ENCODE assay signal across 8 cellular contexts in the genomic region with DNA sequence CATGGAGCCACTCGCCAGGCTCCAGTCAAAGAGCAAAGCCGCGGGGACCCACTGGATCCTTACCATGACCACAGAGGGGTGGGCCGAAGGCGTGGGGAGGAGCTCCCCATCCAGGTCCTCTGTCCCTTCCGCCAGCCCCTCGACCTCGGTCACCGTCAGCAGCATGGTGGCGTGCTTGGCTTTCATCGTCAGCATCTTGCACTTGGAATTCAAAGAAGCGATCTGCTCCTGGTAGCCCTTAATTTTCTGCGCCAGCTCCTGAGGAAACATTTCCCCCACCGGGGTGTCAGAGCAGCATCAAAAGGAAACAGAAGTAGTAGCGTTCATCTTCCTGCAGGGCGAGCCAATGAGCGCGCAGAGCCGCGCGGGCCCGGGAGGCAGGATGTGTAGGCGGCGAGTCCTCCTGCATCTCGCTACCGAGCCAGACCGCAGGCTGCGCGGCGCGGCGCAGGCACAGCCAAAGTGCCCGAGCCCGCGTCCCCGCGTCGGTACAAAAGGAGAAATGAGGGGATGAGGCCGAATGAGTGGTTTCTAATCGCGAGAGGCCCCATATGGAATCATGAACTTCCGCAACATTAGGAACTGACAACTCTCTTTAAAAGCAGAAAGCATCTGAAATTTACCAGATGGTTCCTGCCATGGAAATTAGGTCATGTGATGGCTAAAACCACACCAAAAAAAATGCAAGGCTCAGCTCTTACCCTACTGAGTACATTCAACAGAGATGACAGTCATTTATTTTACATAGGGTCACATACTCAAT.
A peak's percentile ranks its signal among the peaks of the same experiment; 100 is the strongest.
DNase-seq lines count a peak whose midpoint lies in the region; ATAC-seq, FAIRE-seq and TF ChIP-seq lines count a peak whose summit lies in the region.

No MANE protein-coding gene starts in this region.

- TF ChIP-seq POLR2A in GM18505 (IDR thresholded peaks at IDR 0.05; ENCODE audit: borderline replicate concordance, extremely low read depth, insufficient read depth, insufficient read length), result peak; percentile 80

- H3K4me2 ChIP-seq in smooth muscle cell, result peak overlapping the region; percentile 87

- peaks cover 6 to 9% (median 7%) of the 10 kb centered on the region in 3 donors for H3K36me3 Mint-ChIP-seq in immature natural killer cell

- H3K27me3 ChIP-seq in WERI-Rb-1 (ENCODE audit: insufficient read depth, low read depth, severe bottlenecking) (no peaks in the 10 kb centered on the region), bronchial epithelial cell (ENCODE audit: control insufficient read depth, insufficient read depth, low read length) (no peaks in the 10 kb centered on the region), smooth muscle cell (ENCODE audit: low read depth) (no peaks in the 10 kb centered on the region)

- peak overlapping the region; percentile 55 for H3K9ac ChIP-seq in smooth muscle cell (ENCODE audit: low read depth)

- under 1% methylated on average over 42 of the region's 42 CpGs for WGBS in smooth muscle cell (ENCODE audit: low lambda C conversion rate)

- peak overlapping the region; percentile 86 for H3K4me3 ChIP-seq in WERI-Rb-1 (ENCODE audit: low read depth, low read length)
- H3K4me3 ChIP-seq in bronchial epithelial cell (ENCODE audit: low read depth, low read length), result peak overlapping the region; percentile 52
- H3K4me3 ChIP-seq in smooth muscle cell, result peak overlapping the region; percentile 57

- peak; percentile 70 for TF ChIP-seq CTCF in WERI-Rb-1 (IDR thresholded peaks at IDR 0.05; ENCODE audit: low read depth, low read length)
- TF ChIP-seq CTCF in bronchial epithelial cell (IDR thresholded peaks at IDR 0.05; ENCODE audit: insufficient read depth, low read length, severe bottlenecking), result peak; percentile 66
- peak; percentile 41 for TF ChIP-seq CTCF in smooth muscle cell (IDR thresholded peaks at IDR 0.05; ENCODE audit: borderline replicate concordance, insufficient read depth, poor library complexity, severe bottlenecking)

- H3K27ac ChIP-seq in WERI-Rb-1 (peak overlapping the region; percentile 77), smooth muscle cell (ENCODE audit: low read depth) (peak overlapping the region; percentile 71)

- peaks cover 30 to 41% of the 10 kb centered on the region in 2 donors for H3K4me1 Mint-ChIP-seq in immature natural killer cell

- H3K4me3 Mint-ChIP-seq in immature natural killer cell, result peak overlapping the region; percentile 96 to 100 (median 100)

- H3K4me1 ChIP-seq in smooth muscle cell (ENCODE audit: low read depth), result peaks cover 4% of the 10 kb centered on the region

- ATAC-seq in GM18505 (IDR thresholded peaks at IDR 0.05; ENCODE audit: unreplicated experiment), result peak; percentile 96
- peak; percentile 91 for ATAC-seq in HG02943 (IDR thresholded peaks at IDR 0.05; ENCODE audit: low read depth, unreplicated experiment)

- DNase-seq in NCI-H2171 (lab: John Stamatoyannopoulos, UW) (peak; percentile 69), WERI-Rb-1 (peak; percentile 88), bronchial epithelial cell (ENCODE audit: low read depth) (peak; percentile 78), immature natural killer cell (peak; percentile 89 to 90 (median 89)), smooth muscle cell (lab: John Stamatoyannopoulos, UW; ENCODE audit: unreplicated experiment) (peak; percentile 68), NCI-H2029 (lab: John Stamatoyannopoulos, UW) (no peak)

- H3K9me3 ChIP-seq in WERI-Rb-1 (ENCODE audit: severe bottlenecking) (no peaks in the 10 kb centered on the region), smooth muscle cell (replicated peaks; ENCODE audit: low read depth) (no peaks in the 10 kb centered on the region)

- H3K79me2 ChIP-seq in smooth muscle cell (ENCODE audit: low read depth), result no peaks in the 10 kb centered on the region

- peak overlapping the region; percentile 25 for H2AFZ ChIP-seq in smooth muscle cell (ENCODE audit: low read depth)

- peaks cover 8 to 15% (median 8%) of the 10 kb centered on the region in 3 donors for H3K27me3 Mint-ChIP-seq in immature natural killer cell (ENCODE audit: low read depth in 3 of 3)

- H3K27ac Mint-ChIP-seq in immature natural killer cell, result peak overlapping the region; percentile 98 to 100 (median 98)

- FAIRE-seq in bronchial epithelial cell (lab: Jason Lieb, UNC), result no peak

- H4K20me1 ChIP-seq in smooth muscle cell (ENCODE audit: low read depth), result no peaks in the 10 kb centered on the region

- H3F3A ChIP-seq in smooth muscle cell (ENCODE audit: low read depth), result no peaks in the 10 kb centered on the region

- H3K9me3 Mint-ChIP-seq in immature natural killer cell, result no peaks in the 10 kb centered on the region

- H3K36me3 ChIP-seq in WERI-Rb-1 (no peaks in the 10 kb centered on the region), bronchial epithelial cell (ENCODE audit: control insufficient read depth, insufficient read depth, low read length) (no peaks in the 10 kb centered on the region), smooth muscle cell (ENCODE audit: low read depth) (no peaks in the 10 kb centered on the region)
